ENCODE assay signal across 9 cellular contexts in the genomic region with DNA sequence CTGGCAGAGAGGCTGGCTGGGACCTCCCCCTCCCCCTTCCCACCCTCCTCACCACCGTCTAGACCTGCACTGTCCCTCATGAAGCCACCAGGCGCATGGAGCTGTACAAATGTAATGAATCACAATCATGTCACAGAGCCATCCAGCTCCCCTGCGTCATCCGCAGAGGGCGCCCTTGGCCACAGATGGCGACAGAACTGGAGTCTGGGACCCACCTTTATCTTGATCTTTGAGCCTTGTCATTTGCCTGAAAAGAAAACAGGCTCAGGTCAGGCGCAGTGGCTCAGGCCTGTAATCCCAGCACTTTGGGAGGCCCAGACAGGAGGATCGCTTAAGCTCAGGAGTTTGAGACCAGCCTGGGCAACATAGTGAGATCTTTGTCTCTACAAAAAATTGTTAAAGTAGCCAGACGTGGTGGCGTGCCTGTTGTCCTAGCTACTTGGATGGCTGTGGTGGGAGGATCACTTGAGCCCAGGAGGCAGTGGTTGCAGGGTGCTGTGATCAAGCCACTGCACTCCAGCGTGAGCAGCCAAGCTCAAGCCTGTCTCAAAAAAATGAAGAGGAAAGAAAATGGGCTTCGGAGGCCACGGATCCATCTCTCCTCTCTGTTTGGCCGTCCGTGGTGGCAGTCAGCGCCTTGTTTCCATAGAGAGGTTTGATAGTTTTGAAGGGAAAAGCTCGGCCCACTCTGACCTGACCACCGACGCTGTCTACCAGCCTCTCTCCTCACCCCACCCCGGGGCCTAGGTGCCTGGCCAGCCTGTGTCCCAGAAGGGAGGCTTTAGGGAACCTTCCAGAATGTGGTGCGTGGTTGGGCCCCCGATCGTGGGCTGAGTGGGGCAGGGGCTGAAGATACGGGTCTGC. TPM values are rescaled to one million over a fixed set of nuclear protein-coding genes. Genes with fewer than 3 reads are reported as not detected.
DNase-seq lines count a peak whose midpoint lies in the region; ATAC-seq and TF ChIP-seq lines count a peak whose summit lies in the region.
"Had no signal": no experiment of that assay in that cellular context is flagged by ENCODE, and none has a peak within 500 bp of the region (broad histone marks: within the 10 kb centered on the region; RNA-seq: fewer than 3 reads in every experiment).

No MANE protein-coding gene starts in this region.

- no peaks in the 10 kb centered on the region for H3K27me3 ChIP-seq in CD8-positive, alpha-beta T cell (ENCODE audit: insufficient read depth, low read length)
- no peaks in the 10 kb centered on the region for H3K27me3 ChIP-seq in ovary

- TF ChIP-seq CTCF in CD8-positive, alpha-beta T cell (IDR thresholded peaks at IDR 0.05), result no peak
- peak; percentile 12 for TF ChIP-seq CTCF in glutamatergic neuron (IDR thresholded peaks at IDR 0.05; ENCODE audit: partially characterized antibody, unreplicated experiment)
- no peak for TF ChIP-seq CTCF in ovary (IDR thresholded peaks at IDR 0.05)

- no peak for TF ChIP-seq POLR2A in ovary (IDR thresholded peaks at IDR 0.05)

- ATAC-seq in CD8-positive, alpha-beta T cell, result peak; percentile 66
- ATAC-seq in HG03097 (IDR thresholded peaks at IDR 0.05; ENCODE audit: low FRiP score, unreplicated experiment), result no peak

- H3K4me3 Mint-ChIP-seq in CD8-positive, alpha-beta T cell, result no peak overlapping the region
- no peak overlapping the region for H3K4me3 Mint-ChIP-seq in glutamatergic neuron (ENCODE audit: unreplicated experiment)

- CTCF ChIA-PET in CD8-positive, alpha-beta T cell (lab: Charles Lee), result interaction anchor here (0.9 to 1.2 kb wide), 3 partner anchors 15 to 522 kb away, joined by 3 to 5 read pairs (median 3); no protein-coding TSS in a partner anchor

- DNase-seq in CD8-positive, alpha-beta T cell, result peak in 1 of 7 experiments; percentile 45
- peak; percentile 82 for DNase-seq in GM19238 (ENCODE audit: insufficient read length, low spot score)
- peak; percentile 78 for DNase-seq in NCI-H1694 (lab: John Stamatoyannopoulos, UW)
- DNase-seq in UCSD-AML1 (lab: John Stamatoyannopoulos, UW; ENCODE audit: unreplicated experiment), result peak; percentile 77
- DNase-seq in glutamatergic neuron, result peak; percentile 74
- no peak for DNase-seq in ovary
- no peak for DNase-seq in activated CD4-positive, CD25-positive, alpha-beta regulatory T cell treated with anti-CD3 and anti-CD28 coated beads, Interleukin-2, amount 50 U/mL, for 72 hours

- H3K4me3 ChIP-seq in CD8-positive, alpha-beta T cell (ENCODE audit: low read depth, low read length), result no peak overlapping the region
- no peak overlapping the region for H3K4me3 ChIP-seq in ovary

- no peak overlapping the region for H3K27ac ChIP-seq in CD8-positive, alpha-beta T cell (ENCODE audit: low read depth, low read length)
- H3K27ac ChIP-seq in ovary, result no peak overlapping the region

- no peaks in the 10 kb centered on the region for H3K4me1 Mint-ChIP-seq in CD8-positive, alpha-beta T cell (ENCODE audit: low read depth)
- peaks cover 12% of the 10 kb centered on the region for H3K4me1 Mint-ChIP-seq in glutamatergic neuron (ENCODE audit: low read depth, unreplicated experiment)

- peaks cover 7% of the 10 kb centered on the region for H3K4me1 ChIP-seq in CD8-positive, alpha-beta T cell (ENCODE audit: insufficient read depth, low read length)
- peaks cover 7% of the 10 kb centered on the region for H3K4me1 ChIP-seq in ovary (ENCODE audit: insufficient read depth)

- POLR2A ChIA-PET in CD8-positive, alpha-beta T cell (lab: Charles Lee), result interaction anchor here (0.8 kb wide), 1 partner anchor 15 kb away, joined by 3 read pairs; no protein-coding TSS in a partner anchor

- no peaks in the 10 kb centered on the region for H3K36me3 Mint-ChIP-seq in CD8-positive, alpha-beta T cell
- H3K36me3 Mint-ChIP-seq in glutamatergic neuron (ENCODE audit: unreplicated experiment), result no peaks in the 10 kb centered on the region

- no peak overlapping the region for H3K27ac Mint-ChIP-seq in CD8-positive, alpha-beta T cell
- H3K27ac Mint-ChIP-seq in glutamatergic neuron (ENCODE audit: unreplicated experiment), result peak overlapping the region; percentile 70

- no peaks in the 10 kb centered on the region for H3K36me3 ChIP-seq in CD8-positive, alpha-beta T cell (ENCODE audit: insufficient read depth, low read length)
- no peaks in the 10 kb centered on the region for H3K36me3 ChIP-seq in ovary

- H3K9me3 Mint-ChIP-seq in CD8-positive, alpha-beta T cell, result no peaks in the 10 kb centered on the region
- H3K9me3 Mint-ChIP-seq in glutamatergic neuron (ENCODE audit: unreplicated experiment), result peaks cover 3% of the 10 kb centered on the region

- no peak for TF ChIP-seq EP300 in ovary (IDR thresholded peaks at IDR 0.05)

- H3K9me3 ChIP-seq in CD8-positive, alpha-beta T cell (ENCODE audit: low read length), result no peaks in the 10 kb centered on the region
- no peaks in the 10 kb centered on the region for H3K9me3 ChIP-seq in ovary

- WGBS in ovary, 3 donors, result 85 to 88% (median 87%) methylated on average over 24 of the region's 24 CpGs

- peaks cover 8% of the 10 kb centered on the region for H3K27me3 Mint-ChIP-seq in CD8-positive, alpha-beta T cell (ENCODE audit: low read depth)
- H3K27me3 Mint-ChIP-seq in glutamatergic neuron (ENCODE audit: unreplicated experiment), result peaks cover 5% of the 10 kb centered on the region

- intact Hi-C loops in CD8-positive, alpha-beta T cell (cut with DNase I, micrococcal nuclease), result no loop called here
- intact Hi-C loops in ovary (cut with DNase I), result no loop called here

RNA-seq across cellular contexts. Expression of a gene that starts 6.2 kb away (rescaled TPM):
- total RNA-seq in CD8-positive, alpha-beta T cell, result not detected
- 78.7 TPM for total RNA-seq in glutamatergic neuron (ENCODE audit: unreplicated experiment)
- total RNA-seq in ovary, result 1 to 10 TPM in 5 of 7 donors, under 1 TPM in 1, not detected in 1; 0.83 to 2.6 (median 1.6) TPM
- polyA plus RNA-seq in ovary, result 1 to 10 TPM in 1 of 2 donors, under 1 TPM in 1; 0.65 to 3.0 TPM
- total RNA-seq: mononuclear cell had no signal

RNA-seq across cellular contexts. Expression of a gene that starts 18.4 kb away (rescaled TPM):
- total RNA-seq in CD8-positive, alpha-beta T cell, result 10 to 100 TPM; 47.8 to 52.2 TPM
- total RNA-seq in glutamatergic neuron (ENCODE audit: unreplicated experiment), result 70.5 TPM
- 10 to 100 TPM; 40.3 to 52.9 (median 45.4) TPM for total RNA-seq in ovary
- 10 to 100 TPM; 28.6 to 43.0 TPM for polyA plus RNA-seq in ovary

RNA-seq across cellular contexts. Expression of a gene that starts 26.7 kb away (rescaled TPM):
- total RNA-seq in CD8-positive, alpha-beta T cell, result 1 to 10 TPM; 7.8 to 8.6 TPM
- total RNA-seq in glutamatergic neuron (ENCODE audit: unreplicated experiment) (15.6 TPM), ovary (10 to 100 TPM in 5 of 7 donors, 1 to 10 TPM in 2; 7.9 to 15.2 (median 12.6) TPM)
- 10 to 100 TPM in 1 of 2 donors, 1 to 10 TPM in 1; 6.2 to 11.3 TPM for polyA plus RNA-seq in ovary

RNA-seq across cellular contexts. Expression of a gene that starts 38.6 kb away (rescaled TPM):
- 1 to 10 TPM; 4.3 to 4.8 TPM for total RNA-seq in CD8-positive, alpha-beta T cell
- total RNA-seq in glutamatergic neuron (ENCODE audit: unreplicated experiment) (12.6 TPM), ovary (10 to 100 TPM in 5 of 7 donors, 1 to 10 TPM in 2; 8.5 to 17.9 (median 15.0) TPM)
- polyA plus RNA-seq in ovary, result 10 to 100 TPM in 1 of 2 donors, 1 to 10 TPM in 1; 8.1 to 10.5 TPM

Comparison
In these comparisons a context has a peak if more than half of its experiments do, and no peak if none do; other contexts are left out.
1. DNase-seq: peak in GM19238 (single experiment), NCI-H1694 (single experiment), UCSD-AML1 (single experiment) and glutamatergic neuron (single experiment); none in ovary (0 of 5) and activated CD4-positive, CD25-positive, alpha-beta regulatory T cell treated with anti-CD3 and anti-CD28 coated beads, Interleukin-2, amount 50 U/mL, for 72 hours (single experiment).
2. RNA of a gene that starts 6.2 kb away (total RNA-seq): 78.7 TPM in glutamatergic neuron (single experiment); 0.83 to 2.6 TPM in ovary and not detected in CD8-positive, alpha-beta T cell; every median in the first group is over 10 times any median in the second.